Comparison of ENCODE assay signal across 1 cellular context in genomic region chr17:21263351-21263750, GRCh38.
TF ChIP-seq lines count a peak whose summit lies in the region.

No MANE protein-coding gene starts in this region.

TF ChIP-seq in IMR-90, 13 proteins besides CTCF, POLR2A, EP300 and RAD21 (continued from another document):
- TF ChIP-seq SMC3 (IDR thresholded peaks at IDR 0.05; ENCODE audit: low read depth, low read length) = no peak
- no peak for TF ChIP-seq RCOR1 (IDR thresholded peaks at IDR 0.05; ENCODE audit: insufficient replicate concordance, low read length)
- TF ChIP-seq NFE2L2 (IDR thresholded peaks at IDR 0.05; ENCODE audit: low read depth, low read length) = no peak
- TF ChIP-seq CEBPB (IDR thresholded peaks at IDR 0.05; ENCODE audit: low read depth, low read length) = peak; percentile 94
